ENCODE assay signal across 8 cellular contexts in genomic region chrX:103254921-103255455, GRCh38. TPM values are rescaled to one million over a fixed set of nuclear protein-coding genes. Genes with fewer than 3 reads are reported as not detected.
DNase-seq lines count a peak whose midpoint lies in the region; ATAC-seq and TF ChIP-seq lines count a peak whose summit lies in the region.

Gene TCEAL8 (minus strand): TSS chrX:103255155. CDS start chrX:103253979, 1,176 bp downstream.

- H3K9me3 ChIP-seq in left ventricle myocardium inferior (replicated peaks) (no peaks in the 10 kb centered on the region), upper lobe of right lung (no peaks in the 10 kb centered on the region)

- H3K4me3 Mint-ChIP-seq in T-cell = peak within 1 kb of the TSS; percentile 88 to 98 (median 96)

- H3K4me3 ChIP-seq in GM08714 (ENCODE audit: low read length) (peak within 1 kb of the TSS; percentile 63), left ventricle myocardium inferior (peak within 1 kb of the TSS; percentile 76), upper lobe of right lung (peak within 1 kb of the TSS; percentile 66)

- H3K36me3 ChIP-seq in left ventricle myocardium inferior (no peaks in the 10 kb centered on the region), upper lobe of right lung (no peaks in the 10 kb centered on the region)

- H3K4me1 ChIP-seq in left ventricle myocardium inferior (peaks cover 24% of the 10 kb centered on the region), upper lobe of right lung (peaks cover 6% of the 10 kb centered on the region)

- H3K9me3 Mint-ChIP-seq in T-cell = no peaks in the 10 kb centered on the region

- TF ChIP-seq CTCF in left ventricle myocardium inferior (IDR thresholded peaks at IDR 0.05; ENCODE audit: borderline replicate concordance) (no peak), upper lobe of right lung (IDR thresholded peaks at IDR 0.05) (no peak)

- H3K27ac ChIP-seq in left ventricle myocardium inferior (replicated peaks) (peak within 1 kb of the TSS; percentile 90), upper lobe of right lung (peak within 1 kb of the TSS; percentile 80)

- ATAC-seq in HG02610 (IDR thresholded peaks at IDR 0.05; ENCODE audit: unreplicated experiment) = peak; percentile 98
- peak; percentile 82 to 95 (median 86) for ATAC-seq in T-cell (replicated peaks in 1 of 4)
- peak; percentile 96 for ATAC-seq in upper lobe of right lung

- peaks cover 15 to 28% (median 24%) of the 10 kb centered on the region in 3 donors for H3K4me1 Mint-ChIP-seq in T-cell

- POLR2A ChIA-PET in T-cell (lab: Charles Lee) = no interaction called here

- intact Hi-C loops in left ventricle myocardium inferior (cut with micrococcal nuclease) = no loop called here
- intact Hi-C loops in posterior vena cava (cut with DNase I) = loop anchor here (5.0 kb wide), 2 partner anchors 38 to 612 kb away; partner anchors contain the start of gene BEX4 (in 1 of the 2)
- intact Hi-C loops in upper lobe of right lung (cut with DNase I) = no loop called here

- CTCF ChIA-PET in T-cell (lab: Charles Lee) = interaction anchor here (0.6 kb wide), 2 partner anchors 186 to 1099 kb away, joined by 3 read pairs; partner anchors contain the start of gene BEX5 (in 1 of the 2)

- H3K27me3 Mint-ChIP-seq in T-cell = peaks cover 0 to 17% of the 10 kb centered on the region in 2 donors

- H3K27me3 ChIP-seq in left ventricle myocardium inferior (ENCODE audit: low read depth) (no peaks in the 10 kb centered on the region), upper lobe of right lung (no peaks in the 10 kb centered on the region)

- H3K27ac Mint-ChIP-seq in T-cell = peak within 1 kb of the TSS; percentile 92 to 96

- peak; percentile 79 for DNase-seq in NCI-H1092 treated with DMSO at 0.1 percent for 48 hours (lab: John Stamatoyannopoulos, UW)
- peak; percentile 25 to 75 (median 50) for DNase-seq in T-cell
- peak in 55 of 56 donors; percentile 1 to 92 (median 67) for DNase-seq in amygdala (lab: John Stamatoyannopoulos, UW)
- peak; percentile 79 for DNase-seq in left ventricle myocardium inferior
- peak; percentile 93 for DNase-seq in posterior vena cava (ENCODE audit: low spot score)
- DNase-seq in upper lobe of right lung = peak; percentile 88

- H3K36me3 Mint-ChIP-seq in T-cell = peaks cover 2% of the 10 kb centered on the region

RNA-seq across cellular contexts. Expression of gene TCEAL8, which starts in this region (rescaled TPM):
- 10 to 100 TPM; 13.8 to 25.5 (median 20.4) TPM for total RNA-seq in T-cell
- 48.5 TPM for total RNA-seq in left ventricle myocardium inferior
- total RNA-seq in posterior vena cava = 10 to 100 TPM; 41.1 to 51.6 TPM
- 42.9 TPM for total RNA-seq in upper lobe of right lung

Comparison
In these comparisons a context has a peak if more than half of its experiments do, and no peak if none do; other contexts are left out.
1. Peak in every context shown above with its lines: DNase-seq, ATAC-seq, H3K4me3 ChIP-seq and H3K27ac ChIP-seq.
2. intact Hi-C loops: an anchor here in posterior vena cava (5.0 kb wide); none called in left ventricle myocardium inferior and upper lobe of right lung.